Comparison of ENCODE assay signal across 9 cellular contexts in genomic region chr9:128073260-128073886, GRCh38. TPM values are rescaled to one million over a fixed set of nuclear protein-coding genes. Genes with fewer than 3 reads are reported as not detected.
DNase-seq lines count a peak whose midpoint lies in the region; ATAC-seq and TF ChIP-seq lines count a peak whose summit lies in the region.
"Had no signal": no experiment of that assay in that cellular context is flagged by ENCODE, and none has a peak within 500 bp of the region (broad histone marks: within the 10 kb centered on the region; RNA-seq: fewer than 3 reads in every experiment).

No MANE protein-coding gene starts in this region.

- no peak overlapping the region for H3K4me3 Mint-ChIP-seq in activated CD4-positive, alpha-beta T cell treated with anti-CD3 and anti-CD28 coated beads, Interleukin-2, amount 10 ng/mL, durations not matched to agents 24 days and 14 days
- no peak overlapping the region for H3K4me3 Mint-ChIP-seq in activated naive CD8-positive, alpha-beta T cell treated with anti-CD3 and anti-CD28 coated beads, Interleukin-2, amount 50 U/mL, for 24 hours
- H3K4me3 Mint-ChIP-seq in progenitor cell of endocrine pancreas (ENCODE audit: low read depth) = no peak overlapping the region

- peaks cover 0 to 53% (median 20%) of the 10 kb centered on the region in 4 donors for H3K4me1 ChIP-seq in right lobe of liver
- H3K4me1 ChIP-seq in thyroid gland = peaks cover 61 to 76% of the 10 kb centered on the region in 2 donors

- WGBS in right lobe of liver (ENCODE audit: insufficient coverage, low coverage, low lambda C conversion rate, missing lambda C conversion rate) = 29% methylated on average over 7 of the region's 7 CpGs
- 77 to 82% methylated on average over 7 of the region's 7 CpGs for WGBS in thyroid gland, 2 donors

- H3K4me3 ChIP-seq in right lobe of liver (no peak overlapping the region), thyroid gland (replicated peaks in 1 of 3) (no peak overlapping the region)

- ATAC-seq in activated naive CD8-positive, alpha-beta T cell treated with anti-CD3 and anti-CD28 coated beads, Interleukin-2, amount 50 U/mL, for 24 hours = no peak
- peak; percentile 57 to 75 (median 62) for ATAC-seq in right lobe of liver
- ATAC-seq in GM18517 (IDR thresholded peaks at IDR 0.05; ENCODE audit: unreplicated experiment) = no peak

- H3K27me3 ChIP-seq in right lobe of liver (no peaks in the 10 kb centered on the region), thyroid gland (no peaks in the 10 kb centered on the region)

- H3K36me3 ChIP-seq in right lobe of liver (no peaks in the 10 kb centered on the region), thyroid gland (no peaks in the 10 kb centered on the region)

- H3K9me3 ChIP-seq in right lobe of liver (no peaks in the 10 kb centered on the region), thyroid gland (no peaks in the 10 kb centered on the region)

- intact Hi-C loops in activated CD4-positive, alpha-beta T cell treated with anti-CD3 and anti-CD28 coated beads, Interleukin-2, amount 10 ng/mL, durations not matched to agents 24 days and 14 days (cut with micrococcal nuclease) = no loop called here
- intact Hi-C loops in right lobe of liver (cut with DNase I) (no loop called here), thyroid gland (cut with DNase I) (no loop called here)

- peak overlapping the region; percentile 75 to 86 (median 79) for H3K27ac ChIP-seq in right lobe of liver
- peak overlapping the region; percentile 93 to 97 (median 95) for H3K27ac ChIP-seq in thyroid gland

- H3K27ac Mint-ChIP-seq in activated CD4-positive, alpha-beta T cell treated with anti-CD3 and anti-CD28 coated beads, Interleukin-2, amount 10 ng/mL, durations not matched to agents 24 days and 14 days = peak overlapping the region; percentile 13
- H3K27ac Mint-ChIP-seq in activated naive CD8-positive, alpha-beta T cell treated with anti-CD3 and anti-CD28 coated beads, Interleukin-2, amount 50 U/mL, for 24 hours = peak overlapping the region; percentile 85
- H3K27ac Mint-ChIP-seq in progenitor cell of endocrine pancreas = no peak overlapping the region

- H3K4me1 Mint-ChIP-seq in activated CD4-positive, alpha-beta T cell treated with anti-CD3 and anti-CD28 coated beads, Interleukin-2, amount 10 ng/mL, durations not matched to agents 24 days and 14 days = peaks cover 44% of the 10 kb centered on the region
- H3K4me1 Mint-ChIP-seq in activated naive CD8-positive, alpha-beta T cell treated with anti-CD3 and anti-CD28 coated beads, Interleukin-2, amount 50 U/mL, for 24 hours = peaks cover 65% of the 10 kb centered on the region
- H3K4me1 Mint-ChIP-seq in progenitor cell of endocrine pancreas (ENCODE audit: low read depth) = peaks cover 29% of the 10 kb centered on the region

- no peaks in the 10 kb centered on the region for H3K27me3 Mint-ChIP-seq in activated CD4-positive, alpha-beta T cell treated with anti-CD3 and anti-CD28 coated beads, Interleukin-2, amount 10 ng/mL, durations not matched to agents 24 days and 14 days
- H3K27me3 Mint-ChIP-seq in activated naive CD8-positive, alpha-beta T cell treated with anti-CD3 and anti-CD28 coated beads, Interleukin-2, amount 50 U/mL, for 24 hours = no peaks in the 10 kb centered on the region
- H3K27me3 Mint-ChIP-seq in progenitor cell of endocrine pancreas = peaks cover 2% of the 10 kb centered on the region

- TF ChIP-seq CTCF in right lobe of liver (IDR thresholded peaks at IDR 0.05) (no peak), thyroid gland (IDR thresholded peaks at IDR 0.05) (no peak), progenitor cell of endocrine pancreas (IDR thresholded peaks at IDR 0.05; ENCODE audit: unreplicated experiment) (no peak)

- TF ChIP-seq POLR2A in right lobe of liver (IDR thresholded peaks at IDR 0.05) = no peak
- no peak for TF ChIP-seq POLR2A in thyroid gland (IDR thresholded peaks at IDR 0.05)

- H3K9me3 Mint-ChIP-seq in activated CD4-positive, alpha-beta T cell treated with anti-CD3 and anti-CD28 coated beads, Interleukin-2, amount 10 ng/mL, durations not matched to agents 24 days and 14 days = no peaks in the 10 kb centered on the region
- no peaks in the 10 kb centered on the region for H3K9me3 Mint-ChIP-seq in activated naive CD8-positive, alpha-beta T cell treated with anti-CD3 and anti-CD28 coated beads, Interleukin-2, amount 50 U/mL, for 24 hours
- H3K9me3 Mint-ChIP-seq in progenitor cell of endocrine pancreas (ENCODE audit: low read depth) = no peaks in the 10 kb centered on the region

- DNase-seq in activated CD4-positive, alpha-beta T cell treated with anti-CD3 and anti-CD28 coated beads, Interleukin-2, amount 10 ng/mL, durations not matched to agents 24 days and 14 days = no peak
- no peak for DNase-seq in activated CD4-positive, alpha-beta T cell treated with anti-CD3 and anti-CD28 coated beads, Interleukin-2, amount 50 U/mL, for 48 hours
- no peak for DNase-seq in activated naive CD8-positive, alpha-beta T cell treated with anti-CD3 and anti-CD28 coated beads, Interleukin-2, amount 50 U/mL, for 24 hours
- DNase-seq in right lobe of liver (no peak), thyroid gland (no peak), progenitor cell of endocrine pancreas (ENCODE audit: low spot score, unreplicated experiment) (no peak)
- no peak for DNase-seq in stimulated activated CD4-positive, alpha-beta T cell treated with anti-CD3 and anti-CD28 coated beads, Interleukin-4, amount 100 ng/mL, for 1 hour
- DNase-seq: SW 1271 had no signal

- H3K36me3 Mint-ChIP-seq in activated CD4-positive, alpha-beta T cell treated with anti-CD3 and anti-CD28 coated beads, Interleukin-2, amount 10 ng/mL, durations not matched to agents 24 days and 14 days (ENCODE audit: low read depth) = peaks cover 14% of the 10 kb centered on the region
- H3K36me3 Mint-ChIP-seq in activated naive CD8-positive, alpha-beta T cell treated with anti-CD3 and anti-CD28 coated beads, Interleukin-2, amount 50 U/mL, for 24 hours (ENCODE audit: low read depth) = peaks cover 5% of the 10 kb centered on the region
- no peaks in the 10 kb centered on the region for H3K36me3 Mint-ChIP-seq in progenitor cell of endocrine pancreas (ENCODE audit: insufficient read depth)

RNA-seq across cellular contexts. Expression of gene SLC25A25, which starts 5.3 kb away (rescaled TPM):
- total RNA-seq in activated CD4-positive, alpha-beta T cell treated with anti-CD3 and anti-CD28 coated beads, Interleukin-2, amount 10 ng/mL, durations not matched to agents 24 days and 14 days = 12.2 and 14.0 TPM in 2 replicates
- 10 to 100 TPM; 21.2 to 81.5 (median 53.3) TPM for total RNA-seq in right lobe of liver
- total RNA-seq in thyroid gland = 10 to 100 TPM; 21.9 to 42.0 (median 30.8) TPM
- 9.7 and 10.0 TPM in 2 replicates for total RNA-seq in progenitor cell of endocrine pancreas

RNA-seq across cellular contexts. Expression of gene NAIF1, which starts 6.3 kb away (rescaled TPM):
- 9.6 and 11.1 TPM in 2 replicates for total RNA-seq in activated CD4-positive, alpha-beta T cell treated with anti-CD3 and anti-CD28 coated beads, Interleukin-2, amount 10 ng/mL, durations not matched to agents 24 days and 14 days
- total RNA-seq in right lobe of liver (1 to 10 TPM; 3.9 to 6.8 (median 5.7) TPM), thyroid gland (10 to 100 TPM in 2 of 4 donors, 1 to 10 TPM in 2; 5.3 to 17.2 (median 9.4) TPM), progenitor cell of endocrine pancreas (9.6 and 10.8 TPM in 2 replicates)

RNA-seq across cellular contexts. Expression of gene PTGES2, which starts 54.2 kb away (rescaled TPM):
- 84.6 and 89.8 TPM in 2 replicates for total RNA-seq in activated CD4-positive, alpha-beta T cell treated with anti-CD3 and anti-CD28 coated beads, Interleukin-2, amount 10 ng/mL, durations not matched to agents 24 days and 14 days
- total RNA-seq in right lobe of liver = 10 to 100 TPM; 27.2 to 67.2 (median 30.5) TPM
- 100 to 1,000 TPM in 1 of 4 donors, 10 to 100 TPM in 3; 80.0 to 112 (median 88.4) TPM for total RNA-seq in thyroid gland
- 60.4 and 61.5 TPM in 2 replicates for total RNA-seq in progenitor cell of endocrine pancreas

Comparison
In these comparisons a context has a peak if more than half of its experiments do, and no peak if none do; other contexts are left out.
1. ATAC-seq: peak in right lobe of liver (4 of 4); none in activated naive CD8-positive, alpha-beta T cell treated with anti-CD3 and anti-CD28 coated beads, Interleukin-2, amount 50 U/mL, for 24 hours (single experiment) and GM18517 (single experiment).